ENCODE assay signal across 1 cellular context in the genomic region with DNA sequence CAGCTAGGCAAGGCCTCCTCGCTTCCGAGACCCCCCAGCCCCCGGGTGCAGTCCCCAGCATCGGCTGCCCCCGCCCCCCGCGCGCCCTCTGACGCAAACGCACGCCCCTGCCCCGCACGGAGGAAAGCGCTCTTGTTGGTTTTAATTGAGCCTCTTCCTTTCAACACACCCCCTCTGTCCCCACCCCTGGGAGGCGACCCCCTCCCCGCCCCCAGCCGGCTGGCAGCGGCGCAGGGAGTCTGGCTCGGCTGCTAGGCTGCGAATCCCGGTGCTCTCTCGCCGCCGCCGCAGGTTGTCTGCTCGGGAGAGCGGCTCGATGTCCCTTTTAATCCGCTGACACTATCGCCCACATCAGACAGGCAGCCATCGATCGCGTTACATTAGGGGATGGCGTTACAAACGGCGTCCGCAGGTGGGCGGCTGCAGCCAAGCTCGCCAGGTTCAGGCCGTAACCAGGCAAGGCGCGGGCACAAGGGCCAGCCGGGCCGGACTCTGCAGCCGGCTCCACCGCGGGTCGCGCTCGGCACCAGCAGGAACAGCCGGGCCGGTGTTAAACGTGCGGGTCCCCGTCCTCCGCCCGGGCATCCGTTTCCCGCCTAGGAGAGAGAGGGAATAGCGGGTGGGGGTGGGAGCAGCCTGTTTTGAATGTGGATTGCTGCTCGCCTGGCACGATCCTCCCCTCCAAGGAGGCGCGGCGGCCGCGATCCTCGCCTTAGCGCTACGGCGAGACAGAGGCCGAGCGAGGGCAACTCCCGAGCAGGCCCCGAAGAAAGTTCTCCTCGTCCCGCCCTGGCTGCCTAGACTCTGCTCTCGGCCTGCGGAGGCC.
TF ChIP-seq lines count a peak whose summit lies in the region.

No MANE protein-coding gene starts in this region.

TF ChIP-seq in HepG2, 621 proteins besides CTCF, POLR2A, EP300 and RAD21 (continued from another document and continues in another):
- TF ChIP-seq ZNF841 (CRISPR knock-in tag; IDR thresholded peaks at IDR 0.05; ENCODE audit: borderline replicate concordance) (no peak), EEA1 (CRISPR knock-in tag; IDR thresholded peaks at IDR 0.05; ENCODE audit: borderline replicate concordance) (no peak), REPIN1 (CRISPR knock-in tag; IDR thresholded peaks at IDR 0.05; ENCODE audit: borderline replicate concordance, low read depth) (peak; percentile 48), TRIM24 (CRISPR knock-in tag; IDR thresholded peaks at IDR 0.05) (no peak), KAT2B (IDR thresholded peaks at IDR 0.05; ENCODE audit: borderline replicate concordance, low read depth, low read length) (no peak), ZNF382 (CRISPR knock-in tag; IDR thresholded peaks at IDR 0.05; ENCODE audit: borderline replicate concordance) (no peak), SRSF4 (IDR thresholded peaks at IDR 0.05; ENCODE audit: low read depth, low read length, poor library complexity, severe bottlenecking) (no peak), HDAC1 (CRISPR knock-in tag; IDR thresholded peaks at IDR 0.05) (peak; percentile 56), ZNF569 (CRISPR knock-in tag; IDR thresholded peaks at IDR 0.05; ENCODE audit: borderline replicate concordance) (no peak), BRCA1 (CRISPR knock-in tag; IDR thresholded peaks at IDR 0.05) (0 out of 2 replicates have a peak, but pooled peaks have one; percentile 2), CREM (IDR thresholded peaks at IDR 0.05) (no peak), CREM (CRISPR knock-in tag; IDR thresholded peaks at IDR 0.05) (no peak), MBD4 (IDR thresholded peaks at IDR 0.05; ENCODE audit: borderline replicate concordance, low read length) (no peak), ZBTB1 (CRISPR knock-in tag; IDR thresholded peaks at IDR 0.05; ENCODE audit: borderline replicate concordance) (no peak), ZNF138 (CRISPR knock-in tag; IDR thresholded peaks at IDR 0.05; ENCODE audit: low read depth) (no peak), KLF11 (CRISPR knock-in tag; IDR thresholded peaks at IDR 0.05) (0 out of 2 replicates have a peak, but pooled peaks have one; percentile 68), ZMYM2 (CRISPR knock-in tag; IDR thresholded peaks at IDR 0.05) (no peak), ATAD3A (CRISPR knock-in tag; IDR thresholded peaks at IDR 0.05) (no peak), ZNF160 (CRISPR knock-in tag; IDR thresholded peaks at IDR 0.05) (no peak), MXI1 (IDR thresholded peaks at IDR 0.05; ENCODE audit: borderline replicate concordance, low read depth, low read length) (no peak), ZNF282 (IDR thresholded peaks at IDR 0.05; ENCODE audit: partially characterized antibody) (no peak), MAFG (CRISPR knock-in tag; IDR thresholded peaks at IDR 0.05) (no peak), PAX8 (CRISPR knock-in tag; IDR thresholded peaks at IDR 0.05; ENCODE audit: borderline replicate concordance) (no peak), POLR2G (IDR thresholded peaks at IDR 0.05; ENCODE audit: low read depth, low read length) (no peak), KMT2B (CRISPR knock-in tag; IDR thresholded peaks at IDR 0.05) (no peak; the same call in none of the 2 replicates), NFKBIZ (CRISPR knock-in tag; IDR thresholded peaks at IDR 0.05) (peak; percentile 18; the same call in 1 of the 2 replicates), AKAP8 (CRISPR knock-in tag; IDR thresholded peaks at IDR 0.05) (no peak), U2AF1 (optimal IDR thresholded peaks at IDR 0.05; ENCODE audit: low read depth, low read length) (peak; percentile 63), RXRA (CRISPR knock-in tag; IDR thresholded peaks at IDR 0.05) (0 out of 2 replicates have a peak, but pooled peaks have one; percentile 40), SRY (CRISPR knock-in tag; IDR thresholded peaks at IDR 0.05) (peak; percentile 65; the same call in 1 of the 2 replicates), ZNF747 (CRISPR knock-in tag; IDR thresholded peaks at IDR 0.05; ENCODE audit: borderline replicate concordance) (no peak), ONECUT2 (CRISPR knock-in tag; IDR thresholded peaks at IDR 0.05) (no peak), PHB2 (IDR thresholded peaks at IDR 0.05; ENCODE audit: partially characterized antibody) (no peak), KDM5B (CRISPR knock-in tag; IDR thresholded peaks at IDR 0.05; ENCODE audit: borderline replicate concordance) (peak; percentile 84; the same call in 1 of the 2 replicates), MED13 (CRISPR knock-in tag; IDR thresholded peaks at IDR 0.05) (no peak; the same call in 1 of the 2 replicates), NCOR1 (IDR thresholded peaks at IDR 0.05; ENCODE audit: borderline replicate concordance, low read length) (no peak), ZNF674 (CRISPR knock-in tag; IDR thresholded peaks at IDR 0.05; ENCODE audit: low read depth) (no peak), ZMYM4 (CRISPR knock-in tag; IDR thresholded peaks at IDR 0.05) (no peak; the same call in 1 of the 2 replicates), MED1 (CRISPR knock-in tag; IDR thresholded peaks at IDR 0.05) (no peak; the same call in 1 of the 2 replicates), ZNF564 (CRISPR knock-in tag; IDR thresholded peaks at IDR 0.05) (no peak)
- TF ChIP-seq, protein P1, sequence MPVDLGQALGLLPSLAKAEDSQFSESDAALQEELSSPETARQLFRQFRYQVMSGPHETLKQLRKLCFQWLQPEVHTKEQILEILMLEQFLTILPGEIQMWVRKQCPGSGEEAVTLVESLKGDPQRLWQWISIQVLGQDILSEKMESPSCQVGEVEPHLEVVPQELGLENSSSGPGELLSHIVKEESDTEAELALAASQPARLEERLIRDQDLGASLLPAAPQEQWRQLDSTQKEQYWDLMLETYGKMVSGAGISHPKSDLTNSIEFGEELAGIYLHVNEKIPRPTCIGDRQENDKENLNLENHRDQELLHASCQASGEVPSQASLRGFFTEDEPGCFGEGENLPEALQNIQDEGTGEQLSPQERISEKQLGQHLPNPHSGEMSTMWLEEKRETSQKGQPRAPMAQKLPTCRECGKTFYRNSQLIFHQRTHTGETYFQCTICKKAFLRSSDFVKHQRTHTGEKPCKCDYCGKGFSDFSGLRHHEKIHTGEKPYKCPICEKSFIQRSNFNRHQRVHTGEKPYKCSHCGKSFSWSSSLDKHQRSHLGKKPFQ (CRISPR knock-in tag; IDR thresholded peaks at IDR 0.05; ENCODE audit: insufficient replicate concordance) = no peak
- TF ChIP-seq, protein P2, sequence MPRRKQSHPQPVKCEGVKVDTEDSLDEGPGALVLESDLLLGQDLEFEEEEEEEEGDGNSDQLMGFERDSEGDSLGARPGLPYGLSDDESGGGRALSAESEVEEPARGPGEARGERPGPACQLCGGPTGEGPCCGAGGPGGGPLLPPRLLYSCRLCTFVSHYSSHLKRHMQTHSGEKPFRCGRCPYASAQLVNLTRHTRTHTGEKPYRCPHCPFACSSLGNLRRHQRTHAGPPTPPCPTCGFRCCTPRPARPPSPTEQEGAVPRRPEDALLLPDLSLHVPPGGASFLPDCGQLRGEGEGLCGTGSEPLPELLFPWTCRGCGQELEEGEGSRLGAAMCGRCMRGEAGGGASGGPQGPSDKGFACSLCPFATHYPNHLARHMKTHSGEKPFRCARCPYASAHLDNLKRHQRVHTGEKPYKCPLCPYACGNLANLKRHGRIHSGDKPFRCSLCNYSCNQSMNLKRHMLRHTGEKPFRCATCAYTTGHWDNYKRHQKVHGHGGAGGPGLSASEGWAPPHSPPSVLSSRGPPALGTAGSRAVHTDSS (CRISPR knock-in tag; conservative IDR thresholded peaks at IDR 0.05) = no peak
- TF ChIP-seq, protein P3, sequence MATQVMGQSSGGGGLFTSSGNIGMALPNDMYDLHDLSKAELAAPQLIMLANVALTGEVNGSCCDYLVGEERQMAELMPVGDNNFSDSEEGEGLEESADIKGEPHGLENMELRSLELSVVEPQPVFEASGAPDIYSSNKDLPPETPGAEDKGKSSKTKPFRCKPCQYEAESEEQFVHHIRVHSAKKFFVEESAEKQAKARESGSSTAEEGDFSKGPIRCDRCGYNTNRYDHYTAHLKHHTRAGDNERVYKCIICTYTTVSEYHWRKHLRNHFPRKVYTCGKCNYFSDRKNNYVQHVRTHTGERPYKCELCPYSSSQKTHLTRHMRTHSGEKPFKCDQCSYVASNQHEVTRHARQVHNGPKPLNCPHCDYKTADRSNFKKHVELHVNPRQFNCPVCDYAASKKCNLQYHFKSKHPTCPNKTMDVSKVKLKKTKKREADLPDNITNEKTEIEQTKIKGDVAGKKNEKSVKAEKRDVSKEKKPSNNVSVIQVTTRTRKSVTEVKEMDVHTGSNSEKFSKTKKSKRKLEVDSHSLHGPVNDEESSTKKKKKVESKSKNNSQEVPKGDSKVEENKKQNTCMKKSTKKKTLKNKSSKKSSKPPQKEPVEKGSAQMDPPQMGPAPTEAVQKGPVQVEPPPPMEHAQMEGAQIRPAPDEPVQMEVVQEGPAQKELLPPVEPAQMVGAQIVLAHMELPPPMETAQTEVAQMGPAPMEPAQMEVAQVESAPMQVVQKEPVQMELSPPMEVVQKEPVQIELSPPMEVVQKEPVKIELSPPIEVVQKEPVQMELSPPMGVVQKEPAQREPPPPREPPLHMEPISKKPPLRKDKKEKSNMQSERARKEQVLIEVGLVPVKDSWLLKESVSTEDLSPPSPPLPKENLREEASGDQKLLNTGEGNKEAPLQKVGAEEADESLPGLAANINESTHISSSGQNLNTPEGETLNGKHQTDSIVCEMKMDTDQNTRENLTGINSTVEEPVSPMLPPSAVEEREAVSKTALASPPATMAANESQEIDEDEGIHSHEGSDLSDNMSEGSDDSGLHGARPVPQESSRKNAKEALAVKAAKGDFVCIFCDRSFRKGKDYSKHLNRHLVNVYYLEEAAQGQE (IDR thresholded peaks at IDR 0.05; ENCODE audit: borderline replicate concordance in 1 of 2, low read depth in 1 of 2, low read length in 2 of 2) = no peak
- TF ChIP-seq, protein P4, sequence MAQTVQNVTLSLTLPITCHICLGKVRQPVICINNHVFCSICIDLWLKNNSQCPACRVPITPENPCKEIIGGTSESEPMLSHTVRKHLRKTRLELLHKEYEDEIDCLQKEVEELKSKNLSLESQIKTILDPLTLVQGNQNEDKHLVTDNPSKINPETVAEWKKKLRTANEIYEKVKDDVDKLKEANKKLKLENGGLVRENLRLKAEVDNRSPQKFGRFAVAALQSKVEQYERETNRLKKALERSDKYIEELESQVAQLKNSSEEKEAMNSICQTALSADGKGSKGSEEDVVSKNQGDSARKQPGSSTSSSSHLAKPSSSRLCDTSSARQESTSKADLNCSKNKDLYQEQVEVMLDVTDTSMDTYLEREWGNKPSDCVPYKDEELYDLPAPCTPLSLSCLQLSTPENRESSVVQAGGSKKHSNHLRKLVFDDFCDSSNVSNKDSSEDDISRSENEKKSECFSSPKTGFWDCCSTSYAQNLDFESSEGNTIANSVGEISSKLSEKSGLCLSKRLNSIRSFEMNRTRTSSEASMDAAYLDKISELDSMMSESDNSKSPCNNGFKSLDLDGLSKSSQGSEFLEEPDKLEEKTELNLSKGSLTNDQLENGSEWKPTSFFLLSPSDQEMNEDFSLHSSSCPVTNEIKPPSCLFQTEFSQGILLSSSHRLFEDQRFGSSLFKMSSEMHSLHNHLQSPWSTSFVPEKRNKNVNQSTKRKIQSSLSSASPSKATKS (CRISPR knock-in tag; IDR thresholded peaks at IDR 0.05) = no peak
- TF ChIP-seq, protein P5, sequence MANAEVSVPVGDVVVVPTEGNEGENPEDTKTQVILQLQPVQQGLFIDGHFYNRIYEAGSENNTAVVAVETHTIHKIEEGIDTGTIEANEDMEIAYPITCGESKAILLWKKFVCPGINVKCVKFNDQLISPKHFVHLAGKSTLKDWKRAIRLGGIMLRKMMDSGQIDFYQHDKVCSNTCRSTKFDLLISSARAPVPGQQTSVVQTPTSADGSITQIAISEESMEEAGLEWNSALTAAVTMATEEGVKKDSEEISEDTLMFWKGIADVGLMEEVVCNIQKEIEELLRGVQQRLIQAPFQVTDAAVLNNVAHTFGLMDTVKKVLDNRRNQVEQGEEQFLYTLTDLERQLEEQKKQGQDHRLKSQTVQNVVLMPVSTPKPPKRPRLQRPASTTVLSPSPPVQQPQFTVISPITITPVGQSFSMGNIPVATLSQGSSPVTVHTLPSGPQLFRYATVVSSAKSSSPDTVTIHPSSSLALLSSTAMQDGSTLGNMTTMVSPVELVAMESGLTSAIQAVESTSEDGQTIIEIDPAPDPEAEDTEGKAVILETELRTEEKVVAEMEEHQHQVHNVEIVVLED (CRISPR knock-in tag; IDR thresholded peaks at IDR 0.05; ENCODE audit: borderline replicate concordance) = no peak
- TF ChIP-seq, protein P6, sequence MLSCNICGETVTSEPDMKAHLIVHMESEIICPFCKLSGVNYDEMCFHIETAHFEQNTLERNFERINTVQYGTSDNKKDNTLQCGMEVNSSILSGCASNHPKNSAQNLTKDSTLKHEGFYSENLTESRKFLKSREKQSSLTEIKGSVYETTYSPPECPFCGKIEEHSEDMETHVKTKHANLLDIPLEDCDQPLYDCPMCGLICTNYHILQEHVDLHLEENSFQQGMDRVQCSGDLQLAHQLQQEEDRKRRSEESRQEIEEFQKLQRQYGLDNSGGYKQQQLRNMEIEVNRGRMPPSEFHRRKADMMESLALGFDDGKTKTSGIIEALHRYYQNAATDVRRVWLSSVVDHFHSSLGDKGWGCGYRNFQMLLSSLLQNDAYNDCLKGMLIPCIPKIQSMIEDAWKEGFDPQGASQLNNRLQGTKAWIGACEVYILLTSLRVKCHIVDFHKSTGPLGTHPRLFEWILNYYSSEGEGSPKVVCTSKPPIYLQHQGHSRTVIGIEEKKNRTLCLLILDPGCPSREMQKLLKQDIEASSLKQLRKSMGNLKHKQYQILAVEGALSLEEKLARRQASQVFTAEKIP (CRISPR knock-in tag; IDR thresholded peaks at IDR 0.05; ENCODE audit: borderline replicate concordance) = no peak
- TF ChIP-seq, protein P7, sequence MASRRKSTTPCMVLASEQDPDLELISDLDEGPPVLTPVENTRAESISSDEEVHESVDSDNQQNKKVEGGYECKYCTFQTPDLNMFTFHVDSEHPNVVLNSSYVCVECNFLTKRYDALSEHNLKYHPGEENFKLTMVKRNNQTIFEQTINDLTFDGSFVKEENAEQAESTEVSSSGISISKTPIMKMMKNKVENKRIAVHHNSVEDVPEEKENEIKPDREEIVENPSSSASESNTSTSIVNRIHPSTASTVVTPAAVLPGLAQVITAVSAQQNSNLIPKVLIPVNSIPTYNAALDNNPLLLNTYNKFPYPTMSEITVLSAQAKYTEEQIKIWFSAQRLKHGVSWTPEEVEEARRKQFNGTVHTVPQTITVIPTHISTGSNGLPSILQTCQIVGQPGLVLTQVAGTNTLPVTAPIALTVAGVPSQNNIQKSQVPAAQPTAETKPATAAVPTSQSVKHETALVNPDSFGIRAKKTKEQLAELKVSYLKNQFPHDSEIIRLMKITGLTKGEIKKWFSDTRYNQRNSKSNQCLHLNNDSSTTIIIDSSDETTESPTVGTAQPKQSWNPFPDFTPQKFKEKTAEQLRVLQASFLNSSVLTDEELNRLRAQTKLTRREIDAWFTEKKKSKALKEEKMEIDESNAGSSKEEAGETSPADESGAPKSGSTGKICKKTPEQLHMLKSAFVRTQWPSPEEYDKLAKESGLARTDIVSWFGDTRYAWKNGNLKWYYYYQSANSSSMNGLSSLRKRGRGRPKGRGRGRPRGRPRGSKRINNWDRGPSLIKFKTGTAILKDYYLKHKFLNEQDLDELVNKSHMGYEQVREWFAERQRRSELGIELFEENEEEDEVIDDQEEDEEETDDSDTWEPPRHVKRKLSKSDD (CRISPR knock-in tag; IDR thresholded peaks at IDR 0.05; ENCODE audit: low read depth) = peak; percentile 65; the same call in 1 of the 2 replicates
- TF ChIP-seq, protein P8, sequence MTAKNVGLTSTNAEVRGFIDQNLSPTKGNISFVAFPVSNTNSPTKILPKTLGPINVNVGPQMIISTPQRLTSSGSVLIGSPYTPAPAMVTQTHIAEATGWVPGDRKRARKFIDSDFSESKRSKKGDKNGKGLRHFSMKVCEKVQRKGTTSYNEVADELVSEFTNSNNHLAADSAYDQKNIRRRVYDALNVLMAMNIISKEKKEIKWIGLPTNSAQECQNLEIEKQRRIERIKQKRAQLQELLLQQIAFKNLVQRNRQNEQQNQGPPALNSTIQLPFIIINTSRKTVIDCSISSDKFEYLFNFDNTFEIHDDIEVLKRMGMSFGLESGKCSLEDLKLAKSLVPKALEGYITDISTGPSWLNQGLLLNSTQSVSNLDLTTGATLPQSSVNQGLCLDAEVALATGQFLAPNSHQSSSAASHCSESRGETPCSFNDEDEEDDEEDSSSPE (CRISPR knock-in tag; IDR thresholded peaks at IDR 0.05) = peak; percentile 62
